Comparison of ENCODE assay signal across 9 cellular contexts in the genomic region with DNA sequence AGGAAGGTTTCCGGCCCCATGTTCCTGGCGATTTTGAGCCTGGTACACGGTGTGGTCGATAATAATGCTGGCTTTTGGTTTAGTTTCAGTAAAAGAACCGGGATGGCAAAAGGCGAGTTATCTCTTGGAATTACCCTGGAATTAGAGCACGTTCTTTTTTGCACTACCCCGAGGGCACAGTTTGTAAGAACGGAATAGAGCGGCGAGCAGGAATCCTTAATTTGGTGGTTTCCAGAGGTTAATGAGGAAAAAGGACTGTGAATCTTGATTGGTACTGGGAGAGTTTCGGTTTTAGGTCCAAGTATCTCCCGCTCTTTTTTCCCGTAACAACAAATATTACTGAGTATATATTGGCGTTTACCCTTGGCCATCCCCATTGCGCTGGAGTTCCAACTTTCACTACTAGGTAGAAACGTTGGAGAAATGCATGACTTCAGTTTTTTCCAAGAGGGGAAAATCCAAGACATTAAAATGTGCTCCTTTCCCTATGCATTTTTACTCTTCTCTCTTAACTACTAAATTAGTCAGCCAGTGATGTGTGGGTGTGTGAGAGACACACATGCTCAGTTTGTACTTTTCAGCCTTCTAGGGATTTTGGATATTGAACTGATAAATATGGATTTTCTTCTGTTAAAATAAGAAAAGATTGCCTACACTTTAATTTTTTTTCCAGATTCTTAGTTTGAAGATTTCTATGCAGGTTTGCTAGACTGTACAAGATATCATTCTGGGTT.
DNase-seq lines count a peak whose midpoint lies in the region; ATAC-seq, FAIRE-seq and TF ChIP-seq lines count a peak whose summit lies in the region.
"Had no signal": no experiment of that assay in that cellular context is flagged by ENCODE, and none has a peak within 500 bp of the region (broad histone marks: within the 10 kb centered on the region; RNA-seq: fewer than 3 reads in every experiment).

No MANE protein-coding gene starts in this region.

- H3K9me3 ChIP-seq in Loucy (ENCODE audit: insufficient read depth, low read depth, low read length): no peaks in the 10 kb centered on the region
- H3K9me3 ChIP-seq in astrocyte (ENCODE audit: insufficient read depth, low read depth, low read length): no peaks in the 10 kb centered on the region
- no peaks in the 10 kb centered on the region for H3K9me3 ChIP-seq in kidney (ENCODE audit: control insufficient read depth in 1 of 2, low read length in 2 of 2)
- H3K9me3 ChIP-seq in stomach: no peaks in the 10 kb centered on the region

- peaks cover 7% of the 10 kb centered on the region for H3K9me3 Mint-ChIP-seq in astrocyte (ENCODE audit: unreplicated experiment)

- TF ChIP-seq CTCF in Loucy (conservative IDR thresholded peaks at IDR 0.05; ENCODE audit: low read length) (no peak), astrocyte (IDR thresholded peaks at IDR 0.05; ENCODE audit: insufficient read depth, low read depth, low read length) (no peak), kidney (IDR thresholded peaks at IDR 0.05; ENCODE audit: borderline replicate concordance, extremely low read depth, insufficient read depth) (no peak), stomach (IDR thresholded peaks at IDR 0.05) (no peak)

- H2AFZ ChIP-seq in Loucy (ENCODE audit: low read length) (peak overlapping the region; percentile 100), astrocyte (ENCODE audit: low read depth, low read length) (peak overlapping the region; percentile 96)

- H3K27me3 Mint-ChIP-seq in astrocyte (ENCODE audit: low read depth, unreplicated experiment): no peaks in the 10 kb centered on the region

- H3K27ac ChIP-seq in astrocyte (ENCODE audit: low read depth, low read length) (peak overlapping the region; percentile 100), kidney (ENCODE audit: low read depth in 2 of 2, low read length in 2 of 2) (peak overlapping the region; percentile 98 to 99), stomach (peak overlapping the region; percentile 93 to 99 (median 95))

- peaks cover 3% of the 10 kb centered on the region; the same call in 1 of the 2 replicates for H3F3A ChIP-seq in Loucy (ENCODE audit: low read depth)

- 2 to 6% (median 2%) methylated on average over 17 of the region's 17 CpGs for WGBS in stomach, 5 donors

- H4K20me1 ChIP-seq in Loucy (ENCODE audit: insufficient read depth, low read length, poor library complexity, severe bottlenecking) (no peaks in the 10 kb centered on the region), astrocyte (ENCODE audit: insufficient read depth, low read length) (no peaks in the 10 kb centered on the region)

- H3K4me1 ChIP-seq in Loucy (ENCODE audit: insufficient read depth, low read length, poor library complexity, severe bottlenecking): peaks cover 14% of the 10 kb centered on the region
- H3K4me1 ChIP-seq in astrocyte (ENCODE audit: insufficient read depth, low read length): peaks cover 2% of the 10 kb centered on the region
- peaks cover 4 to 5% of the 10 kb centered on the region in 2 donors for H3K4me1 ChIP-seq in kidney (ENCODE audit: control insufficient read depth in 1 of 2, insufficient read depth in 1 of 2, low read depth in 1 of 2, low read length in 2 of 2)
- H3K4me1 ChIP-seq in stomach: peaks cover 3 to 13% (median 12%) of the 10 kb centered on the region in 4 donors

- no peak for TF ChIP-seq POLR2A in stomach (IDR thresholded peaks at IDR 0.05)

- peak; percentile 50 for DNase-seq in DMS 273 treated with DMSO at 0.1 percent for 48 hours (lab: John Stamatoyannopoulos, UW)
- no peak for DNase-seq in astrocyte (ENCODE audit: low read depth)
- no peak for DNase-seq in kidney
- DNase-seq in stomach: no peak
- DNase-seq in mesenteric fat pad (ENCODE audit: low spot score): no peak
- no peak for DNase-seq in HPDE6-E6E7 (ENCODE audit: extremely low spot score)

- FAIRE-seq in astrocyte (lab: Jason Lieb, UNC): no peak
- no peak for FAIRE-seq in kidney (lab: Jason Lieb, UNC)
- FAIRE-seq: TTC549 had no signal

- peaks cover 2% of the 10 kb centered on the region for H3K4me1 Mint-ChIP-seq in astrocyte (ENCODE audit: low read depth, unreplicated experiment)

- peak overlapping the region; percentile 100 for H3K27ac Mint-ChIP-seq in astrocyte (ENCODE audit: unreplicated experiment)

- intact Hi-C loops in kidney (cut with DNase I) (no loop called here), stomach (cut with DNase I; ENCODE audit: low total_unique reads) (loop anchor here (10.0 kb wide), 1 partner anchor 71 kb away; no protein-coding TSS in a partner anchor)

- peak overlapping the region; percentile 79 for H3K4me2 ChIP-seq in Loucy (ENCODE audit: low read depth, low read length, poor library complexity, severe bottlenecking)
- H3K4me2 ChIP-seq in astrocyte (ENCODE audit: low read length): peak overlapping the region; percentile 84

- H3K9ac ChIP-seq in Loucy (ENCODE audit: low read depth, low read length, poor library complexity, severe bottlenecking) (peak overlapping the region; percentile 88), astrocyte (ENCODE audit: low read length) (peak overlapping the region; percentile 99), kidney (ENCODE audit: low read length in 2 of 2) (peak overlapping the region; percentile 61 to 86)

- peak overlapping the region; percentile 99 for H3K4me3 Mint-ChIP-seq in astrocyte (ENCODE audit: unreplicated experiment)

- peaks cover 2% of the 10 kb centered on the region for H3K36me3 Mint-ChIP-seq in astrocyte (ENCODE audit: low read depth, unreplicated experiment)

- H3K4me3 ChIP-seq in Loucy (ENCODE audit: low read length, poor library complexity, severe bottlenecking): peak overlapping the region; percentile 96
- peak overlapping the region; percentile 82 for H3K4me3 ChIP-seq in astrocyte (ENCODE audit: insufficient read depth, low read depth, low read length)
- H3K4me3 ChIP-seq in kidney (ENCODE audit: low read length in 2 of 2): peak overlapping the region; percentile 89 to 94
- peak overlapping the region; percentile 59 to 76 (median 69) for H3K4me3 ChIP-seq in stomach

- H3K27me3 ChIP-seq in Loucy (ENCODE audit: insufficient read depth, low read length, poor library complexity, severe bottlenecking): no peaks in the 10 kb centered on the region
- H3K27me3 ChIP-seq in astrocyte (ENCODE audit: insufficient read depth, low read length): no peaks in the 10 kb centered on the region
- no peaks in the 10 kb centered on the region for H3K27me3 ChIP-seq in stomach

- ATAC-seq in HG03039 (IDR thresholded peaks at IDR 0.05; ENCODE audit: unreplicated experiment): no peak

- H3K36me3 ChIP-seq in Loucy (ENCODE audit: insufficient read depth, low read length): no peaks in the 10 kb centered on the region
- no peaks in the 10 kb centered on the region for H3K36me3 ChIP-seq in astrocyte (ENCODE audit: insufficient read depth, low read length)
- no peaks in the 10 kb centered on the region for H3K36me3 ChIP-seq in kidney (ENCODE audit: control insufficient read depth in 1 of 2, insufficient read depth in 2 of 2, low read length in 2 of 2)
- no peaks in the 10 kb centered on the region for H3K36me3 ChIP-seq in stomach

- H3K79me2 ChIP-seq in Loucy (ENCODE audit: insufficient read depth, low read length) (no peaks in the 10 kb centered on the region), astrocyte (ENCODE audit: insufficient read depth, low read length) (no peaks in the 10 kb centered on the region)

- no peaks in the 10 kb centered on the region for H3K9me2 ChIP-seq in Loucy (replicated peaks; ENCODE audit: low read depth, low read length)

- no peak for TF ChIP-seq EP300 in stomach (IDR thresholded peaks at IDR 0.05)
